ENCODE assay signal across 13 cellular contexts in the genomic region with DNA sequence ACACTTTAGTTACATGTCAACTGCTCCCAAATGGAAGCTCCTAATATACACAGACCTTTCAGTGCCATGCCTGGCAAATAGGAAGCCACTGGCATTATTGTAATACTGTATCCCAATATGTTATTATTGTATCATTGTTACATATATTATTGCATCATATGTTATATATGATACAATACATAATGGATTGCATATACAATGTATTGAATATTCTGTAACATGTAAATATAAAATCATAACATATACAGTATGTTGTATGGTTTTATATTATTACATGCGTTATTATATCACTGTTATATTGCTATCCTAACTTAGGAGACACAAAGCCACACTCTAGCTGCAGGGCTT.
"Had no signal": no experiment of that assay in that cellular context is flagged by ENCODE, and none has a peak within 500 bp of the region (broad histone marks: within the 10 kb centered on the region; RNA-seq: fewer than 3 reads in every experiment).

No MANE protein-coding gene starts in this region.

- H3K4me3 ChIP-seq: left lung, neural progenitor cell, pancreas, transverse colon had no signal

- DNase-seq: activated effector memory CD4-positive, alpha-beta T cell treated with anti-CD3 and anti-CD28 coated beads, Interleukin-2, amount 50 U/mL, for 16 hours; activated T-cell treated with anti-CD3 and anti-CD28 coated beads, Interleukin-2, amount 50 U/mL, for 1 hour; head of caudate nucleus; left lung; pancreas; retina; stimulated activated CD4-positive, alpha-beta T cell treated with anti-CD3 and anti-CD28 coated beads, Interleukin-1b, Interleukin-23, amount 100 ng/mL, for 48 hours; transverse colon had no signal

- H3K36me3 Mint-ChIP-seq: neural progenitor cell had no signal

- H3K4me3 Mint-ChIP-seq: neural progenitor cell; stimulated activated memory B cell treated with anti-CD40 and anti-IgM and Interleukin-4, amounts not matched to agents 10 μg/mL and 1 μg/mL and 100 μg/mL, for 72 hours; T-helper 1 cell treated with Interleukin-12 subunit alpha and Interleukin-12 subunit beta and Interleukin-4 antibody, amounts not matched to agents 30 μg/mL and 1 μg/mL, for 36 hours had no signal

- H3K27ac Mint-ChIP-seq: activated naive CD4-positive, alpha-beta T cell treated with anti-CD3 and anti-CD28 coated beads, Interleukin-2, amount 50 U/mL, for 72 hours; neural progenitor cell; T-helper 1 cell treated with Interleukin-12 subunit alpha and Interleukin-12 subunit beta and Interleukin-4 antibody, amounts not matched to agents 30 μg/mL and 1 μg/mL, for 36 hours had no signal

- ATAC-seq: activated CD4-positive, CD25-positive, alpha-beta regulatory T cell treated with anti-CD3 and anti-CD28 coated beads, Interleukin-2, amount 50 U/mL, for 24 hours; activated naive CD4-positive, alpha-beta T cell treated with anti-CD3 and anti-CD28 coated beads, Interleukin-2, amount 50 U/mL, for 72 hours; left lung; pancreas; stimulated activated memory B cell treated with anti-CD40 and anti-IgM and Interleukin-4, amounts not matched to agents 10 μg/mL and 1 μg/mL and 100 μg/mL, for 72 hours had no signal

- H3K4me2 ChIP-seq: neural progenitor cell had no signal

- H3K9me3 Mint-ChIP-seq: activated naive CD4-positive, alpha-beta T cell treated with anti-CD3 and anti-CD28 coated beads, Interleukin-2, amount 50 U/mL, for 72 hours; neural progenitor cell; stimulated activated memory B cell treated with anti-CD40 and anti-IgM and Interleukin-4, amounts not matched to agents 10 μg/mL and 1 μg/mL and 100 μg/mL, for 72 hours; T-helper 1 cell treated with Interleukin-12 subunit alpha and Interleukin-12 subunit beta and Interleukin-4 antibody, amounts not matched to agents 30 μg/mL and 1 μg/mL, for 36 hours had no signal

- H3K9ac ChIP-seq: neural progenitor cell had no signal

- H3K27me3 Mint-ChIP-seq: stimulated activated memory B cell treated with anti-CD40 and anti-IgM and Interleukin-4, amounts not matched to agents 10 μg/mL and 1 μg/mL and 100 μg/mL, for 72 hours had no signal

- H3K36me3 ChIP-seq: left lung, neural progenitor cell, pancreas, transverse colon had no signal

- H3K27ac ChIP-seq: neural progenitor cell, pancreas, transverse colon had no signal

- H3K9me3 ChIP-seq: left lung, pancreas, transverse colon had no signal

- H3K27me3 ChIP-seq: left lung, neural progenitor cell, pancreas, transverse colon had no signal
